Comparison of ENCODE assay signal across 21 cellular contexts in the genomic region with DNA sequence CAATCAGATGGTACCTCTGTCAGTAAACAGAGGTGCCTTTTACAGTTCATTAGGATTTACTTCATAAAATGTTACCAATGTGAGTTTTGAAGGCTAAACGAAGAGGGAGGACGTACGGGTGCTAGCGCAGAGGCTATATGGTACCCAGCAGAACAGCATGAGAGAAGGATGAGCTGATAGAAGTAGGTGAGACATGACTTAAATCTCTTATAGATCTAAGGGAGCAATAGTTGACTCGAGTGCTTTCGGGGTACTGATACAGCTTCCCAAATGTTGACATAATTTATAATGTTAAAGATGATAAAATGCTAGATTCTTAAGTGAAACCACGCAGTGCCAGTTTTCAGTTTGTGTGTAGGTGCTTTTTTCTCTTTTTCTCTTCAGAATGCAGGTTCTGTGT.
"Had no signal": no experiment of that assay in that cellular context is flagged by ENCODE, and none has a peak within 500 bp of the region (broad histone marks: within the 10 kb centered on the region; RNA-seq: fewer than 3 reads in every experiment).

No MANE protein-coding gene starts in this region.

- H3K27ac Mint-ChIP-seq: activated CD8-positive, alpha-beta T cell treated with anti-CD3 and anti-CD28 coated beads for 36 hours; activated naive CD8-positive, alpha-beta T cell treated with anti-CD3 and anti-CD28 coated beads, Interleukin-2, amount 50 U/mL, for 24 hours; activated T-helper 2 cell treated with anti-CD3 and anti-CD28 coated beads, Interferon-gamma antibody, Interleukin-2, Interleukin-4, amounts not matched to agents 10 μg/mL and 5 μg/mL and 100 μg/mL, durations not matched to agents 14 hours and 24 hours and 36 hours; immature natural killer cell; mesothelial cell of epicardium; T-helper 1 cell treated with Interleukin-12 subunit alpha and Interleukin-12 subunit beta and Interleukin-4 antibody, amounts not matched to agents 30 μg/mL and 1 μg/mL, for 36 hours had no signal

- ATAC-seq: activated CD8-positive, alpha-beta T cell treated with anti-CD3 and anti-CD28 coated beads for 36 hours; activated naive CD8-positive, alpha-beta T cell treated with anti-CD3 and anti-CD28 coated beads, Interleukin-2, amount 50 U/mL, for 24 hours; natural killer cell treated with Interleukin-12 subunit alpha and Interleukin-12 subunit beta and Interleukin-15 and Interleukin-18, amount 100 ng/mL, for 72 hours; pancreas; right cardiac atrium had no signal

- DNase-seq: activated B cell treated with CpG ODN at 0.5 μM for 24 hours; activated CD4-positive, alpha-beta T cell treated with anti-CD3 and anti-CD28 coated beads for 48 hours; activated CD8-positive, alpha-beta T cell treated with anti-CD3 and anti-CD28 coated beads for 36 hours; activated naive CD4-positive, alpha-beta T cell treated with Interleukin-2 at 50 U/mL for 16 hours; activated naive CD8-positive, alpha-beta T cell treated with anti-CD3 and anti-CD28 coated beads, Interleukin-2, amount 50 U/mL, for 24 hours; dermis blood vessel endothelial cell; effector CD8-positive, alpha-beta T cell; foreskin melanocyte; immature natural killer cell; kidney glomerular epithelial cell; left ventricle myocardium inferior; pancreas; right cardiac atrium; testis; trophoblast cell; uterus had no signal

- H3K27me3 Mint-ChIP-seq: activated B cell treated with CpG ODN at 0.5 μM for 24 hours; activated CD8-positive, alpha-beta T cell treated with anti-CD3 and anti-CD28 coated beads for 36 hours; activated naive CD8-positive, alpha-beta T cell treated with anti-CD3 and anti-CD28 coated beads, Interleukin-2, amount 50 U/mL, for 24 hours; brain; natural killer cell treated with Interleukin-12 subunit alpha and Interleukin-12 subunit beta and Interleukin-15 and Interleukin-18, amount 100 ng/mL, for 72 hours had no signal

- H3K36me3 Mint-ChIP-seq: brain; immature natural killer cell; natural killer cell treated with Interleukin-12 subunit alpha and Interleukin-12 subunit beta and Interleukin-15 and Interleukin-18, amount 100 ng/mL, for 72 hours had no signal

- H3K9me3 Mint-ChIP-seq: activated B cell treated with CpG ODN at 0.5 μM for 24 hours; activated CD8-positive, alpha-beta T cell treated with anti-CD3 and anti-CD28 coated beads for 36 hours; activated naive CD8-positive, alpha-beta T cell treated with anti-CD3 and anti-CD28 coated beads, Interleukin-2, amount 50 U/mL, for 24 hours; activated T-helper 2 cell treated with anti-CD3 and anti-CD28 coated beads, Interferon-gamma antibody, Interleukin-2, Interleukin-4, amounts not matched to agents 10 μg/mL and 5 μg/mL and 100 μg/mL, durations not matched to agents 14 hours and 24 hours and 36 hours; brain; immature natural killer cell; mesothelial cell of epicardium; natural killer cell treated with Interleukin-12 subunit alpha and Interleukin-12 subunit beta and Interleukin-15 and Interleukin-18, amount 100 ng/mL, for 72 hours; T-helper 1 cell treated with Interleukin-12 subunit alpha and Interleukin-12 subunit beta and Interleukin-4 antibody, amounts not matched to agents 30 μg/mL and 1 μg/mL, for 36 hours had no signal

- H3K4me3 Mint-ChIP-seq: activated B cell treated with CpG ODN at 0.5 μM for 24 hours; activated CD8-positive, alpha-beta T cell treated with anti-CD3 and anti-CD28 coated beads for 36 hours; activated naive CD8-positive, alpha-beta T cell treated with anti-CD3 and anti-CD28 coated beads, Interleukin-2, amount 50 U/mL, for 24 hours; immature natural killer cell; mesothelial cell of epicardium; natural killer cell treated with Interleukin-12 subunit alpha and Interleukin-12 subunit beta and Interleukin-15 and Interleukin-18, amount 100 ng/mL, for 72 hours; T-helper 1 cell treated with Interleukin-12 subunit alpha and Interleukin-12 subunit beta and Interleukin-4 antibody, amounts not matched to agents 30 μg/mL and 1 μg/mL, for 36 hours had no signal
